16 cellular contexts compared by ENCODE assay signal in the genomic region with DNA sequence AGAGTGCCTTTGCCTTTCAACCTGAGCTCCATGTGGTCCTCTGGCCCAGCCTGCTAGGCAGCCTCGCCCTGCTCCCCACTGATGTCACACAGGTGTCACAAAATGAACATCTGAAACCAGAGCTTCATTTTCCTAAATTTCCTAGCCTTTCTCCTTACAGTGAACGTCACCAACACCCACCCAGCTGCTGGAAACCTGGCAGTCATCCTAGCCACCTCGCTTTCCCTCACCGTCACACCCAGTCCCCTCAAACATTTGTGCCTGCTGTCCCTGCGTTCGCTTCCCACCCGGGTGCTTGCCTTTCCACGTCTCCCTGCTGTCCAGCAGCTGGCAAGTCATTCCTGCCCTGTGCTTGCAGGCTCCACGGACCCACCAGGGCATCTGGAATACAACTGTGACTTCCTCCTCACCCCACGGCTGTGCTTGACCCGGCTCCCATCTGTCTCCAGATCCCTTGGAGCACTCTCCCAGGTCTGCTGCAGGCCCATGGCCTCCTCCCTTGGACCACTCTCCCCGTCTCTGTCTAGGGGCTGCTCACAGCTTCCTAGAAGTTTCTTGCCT. TPM values are rescaled to one million over a fixed set of nuclear protein-coding genes. Genes with fewer than 3 reads are reported as not detected.
DNase-seq lines count a peak whose midpoint lies in the region; ATAC-seq and TF ChIP-seq lines count a peak whose summit lies in the region.
"Had no signal": no experiment of that assay in that cellular context is flagged by ENCODE, and none has a peak within 500 bp of the region (broad histone marks: within the 10 kb centered on the region; RNA-seq: fewer than 3 reads in every experiment).

No MANE protein-coding gene starts in this region.

- no peak overlapping the region for H3K9ac ChIP-seq in SK-N-MC (ENCODE audit: insufficient read length)

- H3K4me1 Mint-ChIP-seq in glutamatergic neuron (ENCODE audit: low read depth, unreplicated experiment): peaks cover 60% of the 10 kb centered on the region

- H3K27me3 Mint-ChIP-seq in glutamatergic neuron (ENCODE audit: unreplicated experiment): peaks cover 20% of the 10 kb centered on the region

- peaks cover 19% of the 10 kb centered on the region for H3K9me3 Mint-ChIP-seq in glutamatergic neuron (ENCODE audit: unreplicated experiment)
- H3K9me3 Mint-ChIP-seq: CD8-positive, alpha-beta memory T cell; IgD-negative memory B cell had no signal

- peak overlapping the region; percentile 99 for H3K27ac Mint-ChIP-seq in glutamatergic neuron (ENCODE audit: unreplicated experiment)

- in situ Hi-C loops in GM13977 (cut with MboI; ENCODE audit: low pct_unique_long_range_greater_than_20kb, low sequenced_read_pairs, unreplicated experiment): no loop called here

- DNase-seq in left ventricle myocardium inferior (no peak), left cardiac atrium (no peak), SK-N-MC (ENCODE audit: low read depth, low spot score) (no peak), glutamatergic neuron (peak; percentile 64), GM13977 (ENCODE audit: low spot score) (no peak), omental fat pad (ENCODE audit: low spot score) (no peak)
- DNase-seq in stimulated activated naive CD4-positive, alpha-beta T cell treated with Interleukin-2 at 50 U/mL for 16 hours (lab: John Stamatoyannopoulos, UW): no peak
- DNase-seq: AML-193; CD8-positive, alpha-beta memory T cell; NCI-H1417 treated with DMSO at 0.1 percent for 48 hours; NCI-H345; NCI-H774; SHP77 had no signal

- H3K9me3 ChIP-seq in left ventricle myocardium inferior (replicated peaks) (no peaks in the 10 kb centered on the region), SK-N-MC (ENCODE audit: low read depth, low read length) (no peaks in the 10 kb centered on the region)
- H3K9me3 ChIP-seq: HAP-1 had no signal

- no peak for ATAC-seq in left cardiac atrium
- ATAC-seq in omental fat pad (ENCODE audit: low FRiP score): no peak
- ATAC-seq: Panc1 had no signal

- no peaks in the 10 kb centered on the region for H3K27me3 ChIP-seq in left ventricle myocardium inferior (ENCODE audit: low read depth)

- H3K27ac ChIP-seq in left ventricle myocardium inferior (replicated peaks): peak overlapping the region; percentile 8
- 0 out of 2 replicates have a peak overlapping the region, but pooled peaks have one; percentile 30 for H3K27ac ChIP-seq in SK-N-MC

- peaks cover 87% of the 10 kb centered on the region for H3K4me1 ChIP-seq in left ventricle myocardium inferior
- H3K4me1 ChIP-seq: HAP-1 had no signal

- no peak for TF ChIP-seq CTCF in left ventricle myocardium inferior (IDR thresholded peaks at IDR 0.05; ENCODE audit: borderline replicate concordance)
- TF ChIP-seq CTCF in glutamatergic neuron (IDR thresholded peaks at IDR 0.05; ENCODE audit: partially characterized antibody, unreplicated experiment): no peak
- no peak for TF ChIP-seq CTCF in GM13977 (IDR thresholded peaks at IDR 0.05; ENCODE audit: extremely low read depth, insufficient read depth, missing control alignments)
- TF ChIP-seq CTCF in omental fat pad (IDR thresholded peaks at IDR 0.05): no peak

- H3K4me3 ChIP-seq in left ventricle myocardium inferior (no peak overlapping the region), SK-N-MC (no peak overlapping the region)
- H3K4me3 ChIP-seq: HAP-1 had no signal

- intact Hi-C loops in left ventricle myocardium inferior (cut with micrococcal nuclease) (no loop called here), left cardiac atrium (cut with DNase I) (no loop called here)

- H3K36me3 ChIP-seq in left ventricle myocardium inferior: no peaks in the 10 kb centered on the region
- H3K36me3 ChIP-seq in SK-N-MC (ENCODE audit: insufficient read depth, low read length): no peaks in the 10 kb centered on the region
- H3K36me3 ChIP-seq: HAP-1 had no signal

- H3K36me3 Mint-ChIP-seq in glutamatergic neuron (ENCODE audit: unreplicated experiment): no peaks in the 10 kb centered on the region

- H3K4me3 Mint-ChIP-seq in glutamatergic neuron (ENCODE audit: unreplicated experiment): peak overlapping the region; percentile 75
- H3K4me3 Mint-ChIP-seq: CD8-positive, alpha-beta memory T cell had no signal

RNA-seq across cellular contexts. Expression of a gene that starts 23.5 kb away (rescaled TPM):
- total RNA-seq in left ventricle myocardium inferior (15.5 TPM), left cardiac atrium (10 to 100 TPM; 20.6 to 21.7 TPM), glutamatergic neuron (ENCODE audit: unreplicated experiment) (49.2 TPM), omental fat pad (10 to 100 TPM; 17.3 to 38.3 (median 23.3) TPM)
